24 cellular contexts compared by ENCODE assay signal in the genomic region with DNA sequence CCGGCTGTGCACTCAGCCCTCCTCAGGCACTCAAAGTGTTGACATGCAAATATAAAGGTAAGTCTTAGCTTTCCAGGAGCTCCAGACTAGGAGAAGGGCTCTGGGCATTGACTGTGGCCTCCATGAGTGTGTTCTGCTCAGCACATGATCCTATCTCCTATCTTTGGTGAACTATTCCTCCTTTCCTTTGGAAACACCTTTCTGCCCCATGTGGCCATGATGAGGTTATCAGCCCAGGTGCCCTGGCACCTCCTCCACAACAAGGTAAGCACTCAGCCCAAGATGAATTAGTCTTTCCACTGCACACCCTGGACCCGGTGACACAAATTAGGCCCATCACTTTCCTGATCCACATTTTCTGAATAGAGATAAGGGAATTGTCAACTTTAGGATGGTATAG. TPM values are rescaled to one million over a fixed set of nuclear protein-coding genes. Genes with fewer than 3 reads are reported as not detected.
"Had no signal": no experiment of that assay in that cellular context is flagged by ENCODE, and none has a peak within 500 bp of the region (broad histone marks: within the 10 kb centered on the region; RNA-seq: fewer than 3 reads in every experiment).

No MANE protein-coding gene starts in this region.

- H3K36me3 ChIP-seq: breast epithelium, MG63, Peyer's patch, SJCRH30 had no signal

- H3K27me3 ChIP-seq: breast epithelium, MG63, Peyer's patch, SJCRH30 had no signal

- H3K4me3 ChIP-seq: breast epithelium, MG63, Peyer's patch, SJCRH30 had no signal

- ATAC-seq: activated CD4-positive, alpha-beta T cell treated with anti-CD3 and anti-CD28 coated beads for 36 hours; activated CD8-positive, alpha-beta T cell treated with anti-CD3 and anti-CD28 coated beads for 36 hours had no signal

- H3K9ac ChIP-seq: SK-N-SH had no signal

- H3K4me1 ChIP-seq: breast epithelium, Peyer's patch, SJCRH30 had no signal

- H3K4me1 Mint-ChIP-seq: activated CD4-positive, alpha-beta T cell treated with anti-CD3 and anti-CD28 coated beads for 36 hours; activated naive CD4-positive, alpha-beta T cell treated with anti-CD3 and anti-CD28 coated beads, Interleukin-2, amount 50 U/mL, for 24 hours had no signal

- H3K27ac ChIP-seq: breast epithelium, Peyer's patch, RWPE1, SJCRH30, VCaP had no signal

- H3K4me2 ChIP-seq: SK-N-SH had no signal

- H3K9me3 ChIP-seq: Peyer's patch, SJCRH30 had no signal

- DNase-seq: activated CD4-positive, alpha-beta T cell treated with anti-CD3 and anti-CD28 coated beads for 36 hours; activated CD4-positive, alpha-beta T cell treated with anti-CD3 and anti-CD28 coated beads, Interleukin-2, amount 50 U/mL, for 1 hour; activated CD8-positive, alpha-beta memory T cell treated with anti-CD3 and anti-CD28 coated beads, Interleukin-2, amount 50 U/mL, for 48 hours; activated CD8-positive, alpha-beta T cell treated with anti-CD3 and anti-CD28 coated beads for 36 hours; activated T-cell treated with anti-CD3 and anti-CD28 coated beads, Interleukin-2, amount 50 U/mL, for 1 hour; MG63; MV-4-11; NCI-H1092 treated with DMSO at 0.1 percent for 48 hours; NCI-H1417 treated with DMSO at 0.1 percent for 48 hours; NCI-H1694; NCI-H2029; NCI-H510A treated with DMSO at 0.1 percent for 48 hours; NCI-H69; Right ventricle myocardium superior; SJCRH30; SK-N-SH; T-helper 1 cell had no signal

- H3K27ac Mint-ChIP-seq: activated CD4-positive, alpha-beta T cell treated with anti-CD3 and anti-CD28 coated beads for 36 hours; activated CD8-positive, alpha-beta T cell treated with anti-CD3 and anti-CD28 coated beads for 36 hours; activated naive CD4-positive, alpha-beta T cell treated with anti-CD3 and anti-CD28 coated beads, Interleukin-2, amount 50 U/mL, for 24 hours had no signal

- H3K4me3 Mint-ChIP-seq: activated CD4-positive, alpha-beta T cell treated with anti-CD3 and anti-CD28 coated beads for 36 hours; activated CD8-positive, alpha-beta T cell treated with anti-CD3 and anti-CD28 coated beads for 36 hours; activated naive CD4-positive, alpha-beta T cell treated with anti-CD3 and anti-CD28 coated beads, Interleukin-2, amount 50 U/mL, for 24 hours had no signal

RNA-seq across cellular contexts. Expression of gene LMO1, which starts 37.9 kb away (rescaled TPM):
- total RNA-seq: activated CD4-positive, alpha-beta T cell treated with anti-CD3 and anti-CD28 coated beads for 36 hours; activated CD8-positive, alpha-beta T cell treated with anti-CD3 and anti-CD28 coated beads for 36 hours; aorta; breast epithelium; Peyer's patch; T-helper 2 cell treated with Interferon-gamma antibody and Interleukin-4, amounts not matched to agents 100 ng/mL and 5 ng/mL, for 36 hours had no signal
- polyA plus RNA-seq: aorta had no signal
